ENCODE assay signal across 14 cellular contexts in genomic region chr16:81799138-81799504, GRCh38. TPM values are rescaled to one million over a fixed set of nuclear protein-coding genes. Genes with fewer than 3 reads are reported as not detected.
DNase-seq lines count a peak whose midpoint lies in the region; ATAC-seq and TF ChIP-seq lines count a peak whose summit lies in the region.
"Had no signal": no experiment of that assay in that cellular context is flagged by ENCODE, and none has a peak within 500 bp of the region (broad histone marks: within the 10 kb centered on the region; RNA-seq: fewer than 3 reads in every experiment).

No MANE protein-coding gene starts in this region.

- DNase-seq in activated CD4-positive, alpha-beta T cell treated with anti-CD3 and anti-CD28 coated beads for 36 hours, result no peak
- DNase-seq in activated CD4-positive, alpha-beta T cell treated with anti-CD3 and anti-CD28 coated beads, Interleukin-2, amount 50 U/mL, for 4 hours, result no peak
- no peak for DNase-seq in GM12865 (ENCODE audit: low read depth)
- no peak for DNase-seq in activated CD8-positive, alpha-beta T cell treated with anti-CD3 and anti-CD28 coated beads for 36 hours
- DNase-seq in natural killer cell treated with Interleukin-12 subunit alpha and Interleukin-12 subunit beta and Interleukin-15 and Interleukin-18, amount 100 ng/mL, for 72 hours (ENCODE audit: low spot score), result no peak
- DNase-seq in EL, result no peak
- no peak for DNase-seq in retina
- DNase-seq: CD4-positive, alpha-beta memory T cell; HCEC 1CT; kidney glomerular epithelial cell; NCI-H1436; NCI-H446 had no signal

- H3K27me3 Mint-ChIP-seq in activated CD4-positive, alpha-beta T cell treated with anti-CD3 and anti-CD28 coated beads for 36 hours, result no peaks in the 10 kb centered on the region
- no peaks in the 10 kb centered on the region for H3K27me3 Mint-ChIP-seq in activated CD8-positive, alpha-beta T cell treated with anti-CD3 and anti-CD28 coated beads for 36 hours
- H3K27me3 Mint-ChIP-seq in natural killer cell treated with Interleukin-12 subunit alpha and Interleukin-12 subunit beta and Interleukin-15 and Interleukin-18, amount 100 ng/mL, for 72 hours, result no peaks in the 10 kb centered on the region
- H3K27me3 Mint-ChIP-seq: CD4-positive, alpha-beta memory T cell had no signal

- ATAC-seq in activated CD4-positive, alpha-beta T cell treated with anti-CD3 and anti-CD28 coated beads for 36 hours, result no peak
- ATAC-seq in activated CD8-positive, alpha-beta T cell treated with anti-CD3 and anti-CD28 coated beads for 36 hours, result no peak
- ATAC-seq in natural killer cell treated with Interleukin-12 subunit alpha and Interleukin-12 subunit beta and Interleukin-15 and Interleukin-18, amount 100 ng/mL, for 72 hours, result no peak
- ATAC-seq in GM19397 (IDR thresholded peaks at IDR 0.05; ENCODE audit: unreplicated experiment), result no peak

- H3K27ac Mint-ChIP-seq in activated CD4-positive, alpha-beta T cell treated with anti-CD3 and anti-CD28 coated beads for 36 hours, result peak overlapping the region; percentile 90
- peak overlapping the region; percentile 95 for H3K27ac Mint-ChIP-seq in activated CD8-positive, alpha-beta T cell treated with anti-CD3 and anti-CD28 coated beads for 36 hours
- peak overlapping the region; percentile 96 to 98 for H3K27ac Mint-ChIP-seq in natural killer cell treated with Interleukin-12 subunit alpha and Interleukin-12 subunit beta and Interleukin-15 and Interleukin-18, amount 100 ng/mL, for 72 hours

- H3K9me3 Mint-ChIP-seq in activated CD4-positive, alpha-beta T cell treated with anti-CD3 and anti-CD28 coated beads for 36 hours (ENCODE audit: low read depth), result no peaks in the 10 kb centered on the region
- H3K9me3 Mint-ChIP-seq in activated CD8-positive, alpha-beta T cell treated with anti-CD3 and anti-CD28 coated beads for 36 hours, result no peaks in the 10 kb centered on the region
- H3K9me3 Mint-ChIP-seq in natural killer cell treated with Interleukin-12 subunit alpha and Interleukin-12 subunit beta and Interleukin-15 and Interleukin-18, amount 100 ng/mL, for 72 hours, result no peaks in the 10 kb centered on the region
- H3K9me3 Mint-ChIP-seq: CD4-positive, alpha-beta memory T cell had no signal

- CTCF ChIA-PET in activated CD4-positive, alpha-beta T cell treated with anti-CD3 and anti-CD28 coated beads for 36 hours (lab: Charles Lee), result interaction anchor here (0.6 kb wide), 1 partner anchor 87 kb away, joined by 3 read pairs; no protein-coding TSS in a partner anchor
- CTCF ChIA-PET in activated CD8-positive, alpha-beta T cell treated with anti-CD3 and anti-CD28 coated beads for 36 hours (lab: Charles Lee), result interaction anchor here (1.2 to 2.1 kb wide), 4 partner anchors 8 to 75 kb away, joined by 3 to 14 read pairs (median 5); no protein-coding TSS in a partner anchor

- H3K4me3 Mint-ChIP-seq in activated CD4-positive, alpha-beta T cell treated with anti-CD3 and anti-CD28 coated beads for 36 hours, result no peak overlapping the region
- peak overlapping the region; percentile 49 for H3K4me3 Mint-ChIP-seq in activated CD8-positive, alpha-beta T cell treated with anti-CD3 and anti-CD28 coated beads for 36 hours
- H3K4me3 Mint-ChIP-seq in natural killer cell treated with Interleukin-12 subunit alpha and Interleukin-12 subunit beta and Interleukin-15 and Interleukin-18, amount 100 ng/mL, for 72 hours, result peak overlapping the region; percentile 81

- no peaks in the 10 kb centered on the region for H3K36me3 Mint-ChIP-seq in activated CD4-positive, alpha-beta T cell treated with anti-CD3 and anti-CD28 coated beads for 36 hours (ENCODE audit: low read depth)
- no peaks in the 10 kb centered on the region for H3K36me3 Mint-ChIP-seq in activated CD8-positive, alpha-beta T cell treated with anti-CD3 and anti-CD28 coated beads for 36 hours (ENCODE audit: low read depth)
- H3K36me3 Mint-ChIP-seq in natural killer cell treated with Interleukin-12 subunit alpha and Interleukin-12 subunit beta and Interleukin-15 and Interleukin-18, amount 100 ng/mL, for 72 hours, result peaks cover 13% of the 10 kb centered on the region
- H3K36me3 Mint-ChIP-seq: CD4-positive, alpha-beta memory T cell had no signal

- peaks cover 17% of the 10 kb centered on the region for H3K4me1 Mint-ChIP-seq in activated CD4-positive, alpha-beta T cell treated with anti-CD3 and anti-CD28 coated beads for 36 hours
- peaks cover 34% of the 10 kb centered on the region for H3K4me1 Mint-ChIP-seq in activated CD8-positive, alpha-beta T cell treated with anti-CD3 and anti-CD28 coated beads for 36 hours (ENCODE audit: low read depth)
- H3K4me1 Mint-ChIP-seq in natural killer cell treated with Interleukin-12 subunit alpha and Interleukin-12 subunit beta and Interleukin-15 and Interleukin-18, amount 100 ng/mL, for 72 hours (ENCODE audit: low read depth in 2 of 2), result peaks cover 57 to 75% of the 10 kb centered on the region in 2 donors

- H3K4me3 ChIP-seq in GM12865 (ENCODE audit: low read depth, low read length), result peak overlapping the region; percentile 63
- H3K4me3 ChIP-seq: hepatocyte had no signal

- POLR2A ChIA-PET in activated CD4-positive, alpha-beta T cell treated with anti-CD3 and anti-CD28 coated beads for 36 hours (lab: Charles Lee), result interaction anchor here (0.6 kb wide), 1 partner anchor 824 kb away, joined by 10 read pairs; no protein-coding TSS in a partner anchor
- POLR2A ChIA-PET in activated CD8-positive, alpha-beta T cell treated with anti-CD3 and anti-CD28 coated beads for 36 hours (lab: Charles Lee), result interaction anchor here (1.2 to 1.3 kb wide), 2 partner anchors 8 to 20 kb away, joined by 3 read pairs; partner anchors contain the start of gene PLCG2

- no peak for TF ChIP-seq CTCF in GM12865 (IDR thresholded peaks at IDR 0.05; ENCODE audit: insufficient read depth, low read depth, low read length, missing control alignments)
- no peak for TF ChIP-seq CTCF in activated CD8-positive, alpha-beta T cell treated with anti-CD3 and anti-CD28 coated beads for 36 hours (IDR thresholded peaks at IDR 0.05)

- intact Hi-C loops in activated CD4-positive, alpha-beta T cell treated with anti-CD3 and anti-CD28 coated beads for 36 hours (cut with DNase I, micrococcal nuclease), result loop anchor here in 1 of 2 experiments (10.0 kb wide), 1 partner anchor 76 kb away; no protein-coding TSS in a partner anchor
- intact Hi-C loops in activated CD8-positive, alpha-beta T cell treated with anti-CD3 and anti-CD28 coated beads for 36 hours (cut with micrococcal nuclease), result no loop called here

RNA-seq across cellular contexts. Expression of gene PLCG2, which starts 20.0 kb away (rescaled TPM):
- total RNA-seq in activated CD4-positive, alpha-beta T cell treated with anti-CD3 and anti-CD28 coated beads for 36 hours, result 1 to 10 TPM; 7.0 to 7.6 TPM
- 10 to 100 TPM; 12.7 to 13.7 TPM for total RNA-seq in activated CD8-positive, alpha-beta T cell treated with anti-CD3 and anti-CD28 coated beads for 36 hours
- 100 to 1,000 TPM in 1 of 2 donors, 10 to 100 TPM in 1; 73.4 to 101 TPM for total RNA-seq in natural killer cell treated with Interleukin-12 subunit alpha and Interleukin-12 subunit beta and Interleukin-15 and Interleukin-18, amount 100 ng/mL, for 72 hours

Comparison
In these comparisons a context has a peak if more than half of its experiments do, and no peak if none do; other contexts are left out.
1. RNA of gene PLCG2, which starts 20.0 kb away (total RNA-seq): 73.4 to 101 TPM in natural killer cell treated with Interleukin-12 subunit alpha and Interleukin-12 subunit beta and Interleukin-15 and Interleukin-18, amount 100 ng/mL, for 72 hours; 12.7 to 13.7 TPM in activated CD8-positive, alpha-beta T cell treated with anti-CD3 and anti-CD28 coated beads for 36 hours and 7.0 to 7.6 TPM in activated CD4-positive, alpha-beta T cell treated with anti-CD3 and anti-CD28 coated beads for 36 hours; every median in the first group is over 4 times any median in the second.
2. Peak in every context shown above with its lines, with median percentiles within 50 percentile points of each other: H3K27ac Mint-ChIP-seq.